Comparison of ENCODE assay signal across 21 cellular contexts in genomic region chr7:143460585-143460984, GRCh38. TPM values are rescaled to one million over a fixed set of nuclear protein-coding genes. Genes with fewer than 3 reads are reported as not detected.
"Had no signal": no experiment of that assay in that cellular context is flagged by ENCODE, and none has a peak within 500 bp of the region (broad histone marks: within the 10 kb centered on the region; RNA-seq: fewer than 3 reads in every experiment).

No MANE protein-coding gene starts in this region.

- H3K9me3 ChIP-seq: gastroesophageal sphincter, neutrophil, stomach, thoracic aorta had no signal

- H3K27ac Mint-ChIP-seq: naive thymus-derived CD4-positive, alpha-beta T cell had no signal

- ATAC-seq: esophagus mucosa; gastroesophageal sphincter; left lobe of liver; naive thymus-derived CD4-positive, alpha-beta T cell; right cardiac atrium had no signal

- H3K4me3 ChIP-seq: gastroesophageal sphincter, stomach, thoracic aorta, transverse colon had no signal

- H3K4me1 ChIP-seq: gastroesophageal sphincter, stomach, transverse colon had no signal

- DNase-seq: effector memory CD4-positive, alpha-beta T cell; foreskin fibroblast; glutamatergic neuron; islet precursor cell; mammary epithelial cell; naive thymus-derived CD4-positive, alpha-beta T cell; right cardiac atrium; small intestine; stimulated activated CD4-positive, alpha-beta T cell treated with anti-CD3 and anti-CD28 coated beads, Interleukin-2, amount 100 ng/mL, for 48 hours; stomach; substantia nigra; transverse colon had no signal

- H3K36me3 ChIP-seq: gastroesophageal sphincter, neutrophil, stomach, thoracic aorta, transverse colon had no signal

- H3K27ac ChIP-seq: gastroesophageal sphincter, neutrophil, stomach, thoracic aorta, transverse colon had no signal

- H3K27me3 ChIP-seq: gastroesophageal sphincter, neutrophil, stomach, transverse colon had no signal

RNA-seq across cellular contexts. Expression of gene TAS2R41, which starts 17.1 kb away (rescaled TPM):
- total RNA-seq: esophagus mucosa, gastroesophageal sphincter, mammary epithelial cell, mesenteric fat pad, osteocyte, right cardiac atrium, transverse colon, ureter had no signal

RNA-seq across cellular contexts. Expression of gene TAS2R60, which starts 17.3 kb away (rescaled TPM):
- total RNA-seq: lower leg skin, osteocyte, right cardiac atrium, stomach, transverse colon had no signal

RNA-seq across cellular contexts. Expression of gene EPHA1, which starts 51.9 kb away (rescaled TPM):
- total RNA-seq: osteocyte had no signal
